21 cellular contexts compared by ENCODE assay signal in the genomic region with DNA sequence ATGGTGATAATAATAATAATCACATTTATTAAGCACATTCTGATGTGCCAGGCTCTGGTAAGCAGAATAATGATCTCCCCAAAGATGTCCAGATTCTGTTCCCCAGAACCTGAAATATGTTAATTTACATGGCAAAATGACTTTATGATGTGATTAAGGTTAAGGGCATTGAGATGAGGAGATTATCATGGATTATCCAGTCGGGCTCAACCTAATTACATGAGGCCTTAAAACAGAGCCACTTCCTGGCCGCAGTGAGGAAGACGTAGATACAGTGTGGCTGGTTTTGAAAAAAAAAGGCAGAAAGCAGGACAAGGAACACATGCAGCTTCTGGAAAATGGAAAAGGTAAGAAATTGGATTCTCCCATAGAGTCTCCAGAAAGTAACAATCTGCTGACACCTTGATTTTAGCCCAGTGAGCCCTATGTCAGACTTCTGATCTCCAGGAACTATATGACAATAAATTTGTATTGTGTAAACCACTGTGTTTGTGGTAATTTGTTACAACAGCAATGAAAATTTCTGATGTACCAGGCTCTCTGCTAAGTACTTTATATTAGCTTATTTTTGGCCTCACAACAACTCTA.
"Had no signal": no experiment of that assay in that cellular context is flagged by ENCODE, and none has a peak within 500 bp of the region (broad histone marks: within the 10 kb centered on the region; RNA-seq: fewer than 3 reads in every experiment).

No MANE protein-coding gene starts in this region.

- H3K27ac Mint-ChIP-seq: T-cell; T-helper 1 cell treated with Interleukin-12 subunit alpha and Interleukin-12 subunit beta and Interleukin-4 antibody, amounts not matched to agents 30 μg/mL and 1 μg/mL, for 36 hours had no signal

- H3K4me1 Mint-ChIP-seq: T-cell had no signal

- DNase-seq: KBM-7, MV-4-11, NCI-H1048, NCI-H1105, NCI-H1417, NCI-H1436 treated with DMSO at 0.1 percent for 48 hours, NCI-H1694, NCI-H187 treated with DMSO at 0.1 percent for 48 hours, NCI-H2029 treated with DMSO at 0.1 percent for 48 hours, NCI-H2171 treated with DMSO at 0.1 percent for 48 hours, NCI-H345, NCI-H446 treated with DMSO at 0.1 percent for 48 hours, NCI-H510A treated with DMSO at 0.1 percent for 48 hours, NCI-H526, PC-3, SHP77, SW 1271, T-cell had no signal

- H3K4me3 Mint-ChIP-seq: T-cell; T-helper 1 cell treated with Interleukin-12 subunit alpha and Interleukin-12 subunit beta and Interleukin-4 antibody, amounts not matched to agents 30 μg/mL and 1 μg/mL, for 36 hours had no signal

- ATAC-seq: Panc1, PC-3, T-cell had no signal

- H3K27ac ChIP-seq: RWPE1 had no signal

- H3K27me3 Mint-ChIP-seq: T-cell had no signal
